In genomic region chr6:41779793-41780622, GRCh38 we compare ENCODE assay signal across 1 cellular context.
TF ChIP-seq lines count a peak whose summit lies in the region.

Gene FRS3 (minus strand): TSS chr6:41779900. CDS start chr6:41776987, 2,913 bp downstream.

TF ChIP-seq in HepG2, 621 proteins besides CTCF, POLR2A, EP300 and RAD21 (continued from another document and continues in another):
- TF ChIP-seq AHDC1 (CRISPR knock-in tag; IDR thresholded peaks at IDR 0.05; ENCODE audit: borderline replicate concordance), result no peak
- TF ChIP-seq ZNF12 (CRISPR knock-in tag; IDR thresholded peaks at IDR 0.05), result 0 out of 2 replicates have a peak, but pooled peaks have one; percentile 13
- peak; percentile 99 for TF ChIP-seq SP4 (CRISPR knock-in tag; IDR thresholded peaks at IDR 0.05)
- TF ChIP-seq GPBP1L1 (CRISPR knock-in tag; IDR thresholded peaks at IDR 0.05), result no peak
- TF ChIP-seq KLF15 (CRISPR knock-in tag; IDR thresholded peaks at IDR 0.05; ENCODE audit: borderline replicate concordance), result no peak
- TF ChIP-seq MTF2 (CRISPR knock-in tag; IDR thresholded peaks at IDR 0.05; ENCODE audit: borderline replicate concordance), result no peak
- TF ChIP-seq KDM5B (CRISPR knock-in tag; IDR thresholded peaks at IDR 0.05; ENCODE audit: borderline replicate concordance), result peak; percentile 82; the same call in 1 of the 2 replicates
- peak; percentile 70; the same call in 1 of the 2 replicates for TF ChIP-seq ZMAT3 (CRISPR knock-in tag; conservative IDR thresholded peaks at IDR 0.05)
- TF ChIP-seq, protein P1, sequence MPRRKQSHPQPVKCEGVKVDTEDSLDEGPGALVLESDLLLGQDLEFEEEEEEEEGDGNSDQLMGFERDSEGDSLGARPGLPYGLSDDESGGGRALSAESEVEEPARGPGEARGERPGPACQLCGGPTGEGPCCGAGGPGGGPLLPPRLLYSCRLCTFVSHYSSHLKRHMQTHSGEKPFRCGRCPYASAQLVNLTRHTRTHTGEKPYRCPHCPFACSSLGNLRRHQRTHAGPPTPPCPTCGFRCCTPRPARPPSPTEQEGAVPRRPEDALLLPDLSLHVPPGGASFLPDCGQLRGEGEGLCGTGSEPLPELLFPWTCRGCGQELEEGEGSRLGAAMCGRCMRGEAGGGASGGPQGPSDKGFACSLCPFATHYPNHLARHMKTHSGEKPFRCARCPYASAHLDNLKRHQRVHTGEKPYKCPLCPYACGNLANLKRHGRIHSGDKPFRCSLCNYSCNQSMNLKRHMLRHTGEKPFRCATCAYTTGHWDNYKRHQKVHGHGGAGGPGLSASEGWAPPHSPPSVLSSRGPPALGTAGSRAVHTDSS (CRISPR knock-in tag; conservative IDR thresholded peaks at IDR 0.05), result no peak
- peak; percentile 65; the same call in 1 of the 2 replicates for TF ChIP-seq HMG20B (CRISPR knock-in tag; conservative IDR thresholded peaks at IDR 0.05)
- peak; percentile 88 for TF ChIP-seq RBM39 (IDR thresholded peaks at IDR 0.05; ENCODE audit: low read depth, low read length, poor library complexity, severe bottlenecking)
- no peak for TF ChIP-seq ZNF878 (CRISPR knock-in tag; IDR thresholded peaks at IDR 0.05)
- TF ChIP-seq ZNF569 (CRISPR knock-in tag; IDR thresholded peaks at IDR 0.05; ENCODE audit: borderline replicate concordance), result no peak
- TF ChIP-seq MTF1 (CRISPR knock-in tag; IDR thresholded peaks at IDR 0.05), result no peak
- TF ChIP-seq PRPF4 (IDR thresholded peaks at IDR 0.05; ENCODE audit: low read depth, low read length, poor library complexity, severe bottlenecking), result no peak
- no peak for TF ChIP-seq ATF1 (CRISPR knock-in tag; IDR thresholded peaks at IDR 0.05)
- no peak for TF ChIP-seq RAD51 (IDR thresholded peaks at IDR 0.05; ENCODE audit: borderline replicate concordance)
- TF ChIP-seq, protein P2, sequence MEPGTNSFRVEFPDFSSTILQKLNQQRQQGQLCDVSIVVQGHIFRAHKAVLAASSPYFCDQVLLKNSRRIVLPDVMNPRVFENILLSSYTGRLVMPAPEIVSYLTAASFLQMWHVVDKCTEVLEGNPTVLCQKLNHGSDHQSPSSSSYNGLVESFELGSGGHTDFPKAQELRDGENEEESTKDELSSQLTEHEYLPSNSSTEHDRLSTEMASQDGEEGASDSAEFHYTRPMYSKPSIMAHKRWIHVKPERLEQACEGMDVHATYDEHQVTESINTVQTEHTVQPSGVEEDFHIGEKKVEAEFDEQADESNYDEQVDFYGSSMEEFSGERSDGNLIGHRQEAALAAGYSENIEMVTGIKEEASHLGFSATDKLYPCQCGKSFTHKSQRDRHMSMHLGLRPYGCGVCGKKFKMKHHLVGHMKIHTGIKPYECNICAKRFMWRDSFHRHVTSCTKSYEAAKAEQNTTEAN (CRISPR knock-in tag; conservative IDR thresholded peaks at IDR 0.05), result no peak
- no peak for TF ChIP-seq BCLAF1 (IDR thresholded peaks at IDR 0.05)
- no peak for TF ChIP-seq NFKBIZ (CRISPR knock-in tag; IDR thresholded peaks at IDR 0.05)
- peak; percentile 57; the same call in 1 of the 2 replicates for TF ChIP-seq ISL2 (CRISPR knock-in tag; IDR thresholded peaks at IDR 0.05)
- TF ChIP-seq CREB3 (CRISPR knock-in tag; IDR thresholded peaks at IDR 0.05), result no peak
- TF ChIP-seq, protein P3, sequence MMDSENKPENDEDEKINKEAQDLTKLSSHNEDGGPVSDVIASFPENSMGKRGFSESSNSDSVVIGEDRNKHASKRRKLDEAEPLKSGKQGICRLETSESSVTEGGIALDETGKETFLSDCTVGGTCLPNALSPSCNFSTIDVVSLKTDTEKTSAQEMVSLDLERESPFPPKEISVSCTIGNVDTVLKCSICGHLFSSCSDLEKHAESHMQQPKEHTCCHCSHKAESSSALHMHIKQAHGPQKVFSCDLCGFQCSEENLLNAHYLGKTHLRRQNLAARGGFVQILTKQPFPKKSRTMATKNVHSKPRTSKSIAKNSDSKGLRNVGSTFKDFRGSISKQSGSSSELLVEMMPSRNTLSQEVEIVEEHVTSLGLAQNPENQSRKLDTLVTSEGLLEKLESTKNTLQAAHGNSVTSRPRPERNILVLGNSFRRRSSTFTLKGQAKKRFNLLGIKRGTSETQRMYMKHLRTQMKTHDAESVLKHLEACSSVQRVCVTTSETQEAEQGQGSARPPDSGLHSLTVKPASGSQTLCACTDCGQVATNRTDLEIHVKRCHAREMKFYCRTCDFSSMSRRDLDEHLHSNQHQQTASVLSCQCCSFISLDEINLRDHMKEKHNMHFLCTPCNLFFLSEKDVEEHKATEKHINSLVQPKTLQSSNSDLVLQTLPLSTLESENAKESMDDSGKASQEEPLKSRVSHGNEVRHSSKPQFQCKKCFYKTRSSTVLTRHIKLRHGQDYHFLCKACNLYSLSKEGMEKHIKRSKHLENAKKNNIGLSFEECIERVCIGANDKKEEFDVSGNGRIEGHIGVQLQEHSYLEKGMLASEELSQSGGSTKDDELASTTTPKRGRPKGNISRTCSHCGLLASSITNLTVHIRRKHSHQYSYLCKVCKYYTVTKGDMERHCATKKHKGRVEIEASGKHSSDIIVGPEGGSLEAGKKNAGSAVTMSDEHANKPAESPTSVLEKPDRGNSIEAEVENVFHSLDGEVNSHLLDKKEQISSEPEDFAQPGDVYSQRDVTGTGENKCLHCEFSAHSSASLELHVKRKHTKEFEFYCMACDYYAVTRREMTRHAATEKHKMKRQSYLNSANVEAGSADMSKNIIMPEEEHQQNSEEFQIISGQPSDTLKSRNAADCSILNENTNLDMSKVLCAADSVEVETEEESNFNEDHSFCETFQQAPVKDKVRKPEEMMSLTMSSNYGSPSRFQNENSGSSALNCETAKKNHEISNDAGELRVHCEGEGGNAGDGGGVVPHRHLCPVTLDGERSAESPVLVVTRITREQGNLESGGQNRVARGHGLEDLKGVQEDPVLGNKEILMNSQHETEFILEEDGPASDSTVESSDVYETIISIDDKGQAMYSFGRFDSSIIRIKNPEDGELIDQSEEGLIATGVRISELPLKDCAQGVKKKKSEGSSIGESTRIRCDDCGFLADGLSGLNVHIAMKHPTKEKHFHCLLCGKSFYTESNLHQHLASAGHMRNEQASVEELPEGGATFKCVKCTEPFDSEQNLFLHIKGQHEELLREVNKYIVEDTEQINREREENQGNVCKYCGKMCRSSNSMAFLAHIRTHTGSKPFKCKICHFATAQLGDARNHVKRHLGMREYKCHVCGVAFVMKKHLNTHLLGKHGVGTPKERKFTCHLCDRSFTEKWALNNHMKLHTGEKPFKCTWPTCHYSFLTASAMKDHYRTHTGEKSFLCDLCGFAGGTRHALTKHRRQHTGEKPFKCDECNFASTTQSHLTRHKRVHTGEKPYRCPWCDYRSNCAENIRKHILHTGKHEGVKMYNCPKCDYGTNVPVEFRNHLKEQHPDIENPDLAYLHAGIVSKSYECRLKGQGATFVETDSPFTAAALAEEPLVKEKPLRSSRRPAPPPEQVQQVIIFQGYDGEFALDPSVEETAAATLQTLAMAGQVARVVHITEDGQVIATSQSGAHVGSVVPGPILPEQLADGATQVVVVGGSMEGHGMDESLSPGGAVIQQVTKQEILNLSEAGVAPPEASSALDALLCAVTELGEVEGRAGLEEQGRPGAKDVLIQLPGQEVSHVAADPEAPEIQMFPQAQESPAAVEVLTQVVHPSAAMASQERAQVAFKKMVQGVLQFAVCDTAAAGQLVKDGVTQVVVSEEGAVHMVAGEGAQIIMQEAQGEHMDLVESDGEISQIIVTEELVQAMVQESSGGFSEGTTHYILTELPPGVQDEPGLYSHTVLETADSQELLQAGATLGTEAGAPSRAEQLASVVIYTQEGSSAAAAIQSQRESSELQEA (CRISPR knock-in tag; IDR thresholded peaks at IDR 0.05; ENCODE audit: not compliant biosample characterization), result no peak
- TF ChIP-seq HNRNPUL1 (IDR thresholded peaks at IDR 0.05; ENCODE audit: low read depth, low read length), result no peak
- TF ChIP-seq ZNF556 (CRISPR knock-in tag; IDR thresholded peaks at IDR 0.05; ENCODE audit: borderline replicate concordance), result peak; percentile 94
- TF ChIP-seq REXO4 (CRISPR knock-in tag; IDR thresholded peaks at IDR 0.05; ENCODE audit: borderline replicate concordance), result no peak
- no peak for TF ChIP-seq SETDB1 (CRISPR knock-in tag; IDR thresholded peaks at IDR 0.05; ENCODE audit: borderline replicate concordance)
- TF ChIP-seq, protein P4, sequence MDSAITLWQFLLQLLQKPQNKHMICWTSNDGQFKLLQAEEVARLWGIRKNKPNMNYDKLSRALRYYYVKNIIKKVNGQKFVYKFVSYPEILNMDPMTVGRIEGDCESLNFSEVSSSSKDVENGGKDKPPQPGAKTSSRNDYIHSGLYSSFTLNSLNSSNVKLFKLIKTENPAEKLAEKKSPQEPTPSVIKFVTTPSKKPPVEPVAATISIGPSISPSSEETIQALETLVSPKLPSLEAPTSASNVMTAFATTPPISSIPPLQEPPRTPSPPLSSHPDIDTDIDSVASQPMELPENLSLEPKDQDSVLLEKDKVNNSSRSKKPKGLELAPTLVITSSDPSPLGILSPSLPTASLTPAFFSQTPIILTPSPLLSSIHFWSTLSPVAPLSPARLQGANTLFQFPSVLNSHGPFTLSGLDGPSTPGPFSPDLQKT (CRISPR knock-in tag; IDR thresholded peaks at IDR 0.05; ENCODE audit: borderline replicate concordance), result no peak
- TF ChIP-seq NFE2L2 (IDR thresholded peaks at IDR 0.05; ENCODE audit: low read length), result no peak
- TF ChIP-seq RBM22 (optimal IDR thresholded peaks at IDR 0.05; ENCODE audit: low read length), result no peak
- no peak for TF ChIP-seq JARID2 (CRISPR knock-in tag; IDR thresholded peaks at IDR 0.05; ENCODE audit: insufficient replicate concordance)
